ENCODE assay signal across 1 cellular context in the genomic region with DNA sequence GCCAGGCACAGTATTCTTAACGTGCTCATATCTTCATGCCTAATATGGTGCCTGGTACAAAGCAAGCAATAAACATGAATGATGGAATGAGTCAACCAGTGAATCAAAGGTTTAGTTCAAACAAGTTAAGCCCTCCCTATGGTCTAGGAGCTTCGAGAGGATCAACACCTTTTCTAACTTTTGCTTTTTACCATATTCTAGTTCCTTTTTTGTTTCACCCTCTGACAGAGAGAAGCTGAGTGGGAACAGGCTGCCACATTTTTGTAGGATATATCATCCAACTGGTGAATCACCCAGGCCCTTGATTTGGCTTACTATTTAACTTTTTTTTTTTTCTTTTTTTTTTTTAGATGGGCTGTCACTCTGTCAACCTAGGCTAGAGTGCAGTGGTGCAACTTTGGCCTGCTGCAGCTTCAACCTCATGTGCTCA.
TF ChIP-seq lines count a peak whose summit lies in the region.

No MANE protein-coding gene starts in this region.

TF ChIP-seq in IMR-90, 13 proteins besides CTCF, POLR2A, EP300 and RAD21 (continued from another document):
- TF ChIP-seq, protein P1, sequence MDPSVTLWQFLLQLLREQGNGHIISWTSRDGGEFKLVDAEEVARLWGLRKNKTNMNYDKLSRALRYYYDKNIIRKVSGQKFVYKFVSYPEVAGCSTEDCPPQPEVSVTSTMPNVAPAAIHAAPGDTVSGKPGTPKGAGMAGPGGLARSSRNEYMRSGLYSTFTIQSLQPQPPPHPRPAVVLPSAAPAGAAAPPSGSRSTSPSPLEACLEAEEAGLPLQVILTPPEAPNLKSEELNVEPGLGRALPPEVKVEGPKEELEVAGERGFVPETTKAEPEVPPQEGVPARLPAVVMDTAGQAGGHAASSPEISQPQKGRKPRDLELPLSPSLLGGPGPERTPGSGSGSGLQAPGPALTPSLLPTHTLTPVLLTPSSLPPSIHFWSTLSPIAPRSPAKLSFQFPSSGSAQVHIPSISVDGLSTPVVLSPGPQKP (IDR thresholded peaks at IDR 0.05; ENCODE audit: borderline replicate concordance, low read depth, low read length), result no peak
- TF ChIP-seq FOS (IDR thresholded peaks at IDR 0.05; ENCODE audit: low read depth, low read length) (peak; percentile 88), MAFK (IDR thresholded peaks at IDR 0.05; ENCODE audit: low read depth, low read length) (no peak), NFE2L2 (IDR thresholded peaks at IDR 0.05; ENCODE audit: low read depth, low read length) (no peak), CHD1 (IDR thresholded peaks at IDR 0.05; ENCODE audit: low read depth, low read length) (no peak), RCOR1 (IDR thresholded peaks at IDR 0.05; ENCODE audit: insufficient replicate concordance, low read length) (peak; percentile 23), CEBPB (IDR thresholded peaks at IDR 0.05; ENCODE audit: low read depth, low read length) (no peak), RFX5 (IDR thresholded peaks at IDR 0.05; ENCODE audit: low read depth, low read length) (no peak)
TF ChIP-seq in IMR-90: peak in this region for 2.
